17 cellular contexts compared by ENCODE assay signal in the genomic region with DNA sequence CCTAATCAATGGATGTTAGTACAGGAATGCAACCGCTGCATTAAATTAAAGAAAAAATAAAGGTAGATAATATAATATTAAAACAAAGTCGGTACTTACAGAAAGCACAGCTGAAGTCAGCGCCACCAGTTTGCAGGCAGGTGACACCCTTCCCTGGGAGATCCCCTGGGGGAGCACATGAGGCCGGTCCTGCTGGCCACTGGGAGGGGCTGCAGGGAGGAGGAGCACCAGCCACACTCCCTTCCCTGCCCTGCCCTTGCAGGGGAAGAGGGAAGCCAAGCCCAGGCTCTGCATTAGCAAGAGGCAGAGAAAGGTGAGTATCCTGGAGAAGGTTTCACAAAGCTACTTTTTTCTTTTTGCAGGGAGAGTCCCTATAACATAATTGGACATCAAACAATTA.
DNase-seq lines count a peak whose midpoint lies in the region; ATAC-seq, FAIRE-seq and TF ChIP-seq lines count a peak whose summit lies in the region.
"Had no signal": no experiment of that assay in that cellular context is flagged by ENCODE, and none has a peak within 500 bp of the region (broad histone marks: within the 10 kb centered on the region; RNA-seq: fewer than 3 reads in every experiment).

No MANE protein-coding gene starts in this region.

- H3K9me3 ChIP-seq in SK-N-SH, result no peaks in the 10 kb centered on the region
- no peaks in the 10 kb centered on the region for H3K9me3 ChIP-seq in H1 (ENCODE audit: insufficient read depth in 2 of 2, low read depth in 1 of 2, low read length in 1 of 2)
- no peaks in the 10 kb centered on the region for H3K9me3 ChIP-seq in neural progenitor cell (ENCODE audit: low read depth)

- no peak overlapping the region for H3K18ac ChIP-seq in H1 (ENCODE audit: extremely low read depth, low read length)

- 43% methylated on average over 4 of the region's 4 CpGs for WGBS in SK-N-SH (ENCODE audit: low lambda C conversion rate)
- WGBS in H1 (ENCODE audit: extremely low coverage in 1 of 2, insufficient coverage in 1 of 2, insufficient read length in 1 of 2, insufficient replicate concordance in 2 of 2, low coverage in 1 of 2, low lambda C conversion rate in 2 of 2, missing lambda C conversion rate in 1 of 2), 2 experiments, result 55% methylated on average over 4 of the region's 4 CpGs; no CpG with 5 or more reads in 1 of the 2 experiments

- H4K20me1 ChIP-seq in SK-N-SH (ENCODE audit: insufficient read depth), result no peaks in the 10 kb centered on the region
- H4K20me1 ChIP-seq in H1 (replicated peaks in 1 of 2; ENCODE audit: control insufficient read depth in 1 of 2, insufficient read depth in 2 of 2, low read length in 2 of 2), result peaks cover 0 to 2% of the 10 kb centered on the region in 2 experiments
- no peaks in the 10 kb centered on the region for H4K20me1 ChIP-seq in neural progenitor cell (ENCODE audit: low read depth)

- no peak overlapping the region for H3K27ac ChIP-seq in SK-N-SH (ENCODE audit: low read depth in 2 of 2, low read length in 1 of 2)
- no peak overlapping the region for H3K27ac ChIP-seq in H1 (ENCODE audit: low read depth, low read length)
- no peak overlapping the region for H3K27ac ChIP-seq in neural progenitor cell
- H3K27ac ChIP-seq: RWPE1 had no signal

- no peak overlapping the region for H3K4me3 ChIP-seq in SK-N-SH (ENCODE audit: low read depth in 2 of 2, low read length in 1 of 2)
- H3K4me3 ChIP-seq in H1 (ENCODE audit: extremely low read depth in 1 of 4, insufficient read depth in 2 of 4, low read depth in 3 of 4, low read length in 4 of 4), result no peak overlapping the region
- no peak overlapping the region for H3K4me3 ChIP-seq in neural progenitor cell
- H3K4me3 ChIP-seq: K562 had no signal

- no peak overlapping the region for H3K27ac Mint-ChIP-seq in neural progenitor cell
- H3K27ac Mint-ChIP-seq: B cell; T-helper 2 cell treated with Interferon-gamma antibody and Interleukin-4, amounts not matched to agents 5 μg/mL and 100 μg/mL, for 36 hours had no signal

- peaks cover 3% of the 10 kb centered on the region for H3K4me1 Mint-ChIP-seq in neural progenitor cell
- H3K4me1 Mint-ChIP-seq: B cell had no signal

- H4K5ac ChIP-seq in H1 (ENCODE audit: insufficient read length, low read depth, low read length), result no peak overlapping the region

- POLR2A ChIA-PET in SK-N-SH (lab: Yijun Ruan, JAX) (no interaction called here), H1 (lab: Charles Lee; ENCODE audit: partially characterized antibody) (no interaction called here)

- peaks cover 4% of the 10 kb centered on the region for H3K9me3 Mint-ChIP-seq in neural progenitor cell

- CTCF ChIA-PET in SK-N-SH (lab: Yijun Ruan, JAX), result interaction anchor here (1.2 to 1.3 kb wide), 2 partner anchors 16 to 289 kb away, joined by 3 read pairs; no protein-coding TSS in a partner anchor
- CTCF ChIA-PET in H1 (lab: Charles Lee; ENCODE audit: partially characterized antibody), result interaction anchor here (1.0 to 1.2 kb wide), 3 partner anchors 15 to 325 kb away, joined by 3 read pairs; no protein-coding TSS in a partner anchor

- H2BK15ac ChIP-seq in H1 (ENCODE audit: low read length), result no peak overlapping the region

- ATAC-seq in SK-N-SH treated with all-trans-retinoic acid at 6 μM for 48 hours (no peak), HG03442 (IDR thresholded peaks at IDR 0.05; ENCODE audit: unreplicated experiment) (no peak), HG02973 (IDR thresholded peaks at IDR 0.05; ENCODE audit: unreplicated experiment) (no peak)
- ATAC-seq: K562 had no signal

- H3K9ac ChIP-seq in SK-N-SH (no peak overlapping the region), H1 (replicated peaks in 1 of 4; ENCODE audit: extremely low read depth in 1 of 4, low read depth in 3 of 4, low read length in 3 of 4) (no peak overlapping the region), neural progenitor cell (no peak overlapping the region)

- H3K14ac ChIP-seq in H1 (ENCODE audit: insufficient read length), result no peak overlapping the region

- peaks cover 4% of the 10 kb centered on the region; the same call in 1 of the 2 replicates for H3K23me2 ChIP-seq in H1 (ENCODE audit: low read depth, low read length)

- H3K4me1 ChIP-seq in SK-N-SH (ENCODE audit: control insufficient read depth in 1 of 2, insufficient read depth in 2 of 2, low read depth in 1 of 2, low read length in 1 of 2) (peaks cover 0 to 23% of the 10 kb centered on the region in 2 experiments; a peak in 1 of 4 replicates), H1 (replicated peaks in 1 of 4; ENCODE audit: control insufficient read depth in 3 of 4, insufficient read depth in 4 of 4, low read length in 3 of 4) (peaks cover 0 to 3% (median 0%) of the 10 kb centered on the region in 4 experiments; a peak in 1 of 7 replicates), neural progenitor cell (no peaks in the 10 kb centered on the region)

- H3K9me2 ChIP-seq in SK-N-SH, result no peaks in the 10 kb centered on the region

- TF ChIP-seq CTCF in SK-N-SH (IDR thresholded peaks at IDR 0.05), result no peak
- TF ChIP-seq CTCF in H1 (IDR thresholded peaks at IDR 0.05; ENCODE audit: control extremely low read depth in 1 of 3, insufficient read depth in 1 of 3, low read depth in 1 of 3, low read length in 3 of 3), result peak in 2 of 3 experiments; percentile 23 to 44; a peak in 2 of 4 replicates
- peak; percentile 18 for TF ChIP-seq CTCF in neural progenitor cell (IDR thresholded peaks at IDR 0.05)
- no peak for TF ChIP-seq CTCF in GM20000 (IDR thresholded peaks at IDR 0.05; ENCODE audit: extremely low read depth, missing control alignments)

- TF ChIP-seq RAD21 in SK-N-SH (IDR thresholded peaks at IDR 0.05; ENCODE audit: low read length) (no peak), H1 (IDR thresholded peaks at IDR 0.05 in 1 of 2, conservative IDR thresholded peaks at IDR 0.05 in 1 of 2; ENCODE audit: low read depth in 2 of 2, low read length in 2 of 2) (peak; percentile 33 to 43; a peak in 3 of 4 replicates)

- H3K56ac ChIP-seq in H1 (replicated peaks; ENCODE audit: insufficient read length, low read depth, low read length), result no peak overlapping the region

- H2BK120ac ChIP-seq in H1 (replicated peaks; ENCODE audit: low read depth, low read length), result no peak overlapping the region

- no peak overlapping the region for H2BK5ac ChIP-seq in H1 (ENCODE audit: low read depth, low read length)

- no peak for TF ChIP-seq EP300 in SK-N-SH (IDR thresholded peaks at IDR 0.05; ENCODE audit: borderline replicate concordance in 1 of 2, low read depth in 1 of 2, low read length in 1 of 2)
- TF ChIP-seq EP300 in H1 (IDR thresholded peaks at IDR 0.05; ENCODE audit: borderline replicate concordance in 1 of 2, low read depth in 2 of 2, low read length in 2 of 2), result no peak

- H3F3A ChIP-seq in SK-N-SH (replicated peaks; ENCODE audit: insufficient read depth) (no peaks in the 10 kb centered on the region), neural progenitor cell (ENCODE audit: low read depth) (no peaks in the 10 kb centered on the region)

- H2BK12ac ChIP-seq in H1 (ENCODE audit: low read depth, low read length), result no peak overlapping the region

- no peak overlapping the region for H4K8ac ChIP-seq in H1 (ENCODE audit: extremely low read depth, insufficient read depth, low read length)

- H3K79me2 ChIP-seq in SK-N-SH (ENCODE audit: insufficient read depth) (no peaks in the 10 kb centered on the region), H1 (ENCODE audit: control insufficient read depth in 1 of 2, insufficient read depth in 2 of 2, low read length in 2 of 2) (no peaks in the 10 kb centered on the region), neural progenitor cell (ENCODE audit: low read depth) (no peaks in the 10 kb centered on the region)

- H2AFZ ChIP-seq in SK-N-SH (ENCODE audit: low read depth) (no peak overlapping the region), H1 (ENCODE audit: low read length) (no peak overlapping the region), neural progenitor cell (replicated peaks) (no peak overlapping the region)

- no peak overlapping the region for H2AK5ac ChIP-seq in H1 (ENCODE audit: low read depth, low read length)

- no peak overlapping the region for H3K4me3 Mint-ChIP-seq in neural progenitor cell
- H3K4me3 Mint-ChIP-seq: B cell; CD4-positive, CD25-positive, alpha-beta regulatory T cell; T-helper 2 cell treated with Interferon-gamma antibody and Interleukin-4, amounts not matched to agents 5 μg/mL and 100 μg/mL, for 36 hours had no signal

- H3K79me1 ChIP-seq in H1 (ENCODE audit: low read depth, low read length), result no peaks in the 10 kb centered on the region

- H4K91ac ChIP-seq in H1 (replicated peaks; ENCODE audit: insufficient read length, low read length), result no peak overlapping the region

- TF ChIP-seq POLR2A in H1 (IDR thresholded peaks at IDR 0.05; ENCODE audit: control extremely low read depth in 1 of 2, low read depth in 2 of 2, low read length in 2 of 2), result no peak

- no peak overlapping the region for H3K4ac ChIP-seq in H1 (replicated peaks; ENCODE audit: insufficient read length, low read depth, low read length)

- no peaks in the 10 kb centered on the region for H3K36me3 ChIP-seq in SK-N-SH (replicated peaks in 1 of 2; ENCODE audit: control insufficient read depth in 1 of 2, insufficient read depth in 2 of 2, low read length in 1 of 2)
- H3K36me3 ChIP-seq in H1 (ENCODE audit: control insufficient read depth in 2 of 4, insufficient read depth in 4 of 4, low read length in 3 of 4), result no peaks in the 10 kb centered on the region
- H3K36me3 ChIP-seq in neural progenitor cell, result no peaks in the 10 kb centered on the region

- no peaks in the 10 kb centered on the region for H3K36me3 Mint-ChIP-seq in neural progenitor cell
- H3K36me3 Mint-ChIP-seq: CD4-positive, CD25-positive, alpha-beta regulatory T cell had no signal

- H2BK20ac ChIP-seq in H1 (ENCODE audit: low read length), result no peak overlapping the region

- H3K4me2 ChIP-seq in SK-N-SH (no peak overlapping the region), H1 (ENCODE audit: insufficient read depth in 1 of 2, low read depth in 2 of 2, low read length in 2 of 2) (no peak overlapping the region), neural progenitor cell (no peak overlapping the region)

- H3K27me3 ChIP-seq in SK-N-SH (ENCODE audit: insufficient read depth), result no peaks in the 10 kb centered on the region
- no peaks in the 10 kb centered on the region; a peak in 1 of 7 replicates for H3K27me3 ChIP-seq in H1 (replicated peaks in 1 of 4; ENCODE audit: control insufficient read depth in 3 of 4, extremely low read depth in 1 of 4, insufficient read depth in 3 of 4, low read length in 3 of 4)
- no peaks in the 10 kb centered on the region for H3K27me3 ChIP-seq in neural progenitor cell

- peaks cover 7% of the 10 kb centered on the region for H3K27me3 Mint-ChIP-seq in neural progenitor cell (ENCODE audit: insufficient read depth, low read depth)
- H3K27me3 Mint-ChIP-seq: CD4-positive, CD25-positive, alpha-beta regulatory T cell had no signal

- no peak for FAIRE-seq in H1 (lab: Jason Lieb, UNC)
- FAIRE-seq: K562 had no signal

- DNase-seq in SK-N-SH (peak; percentile 39), NCI-H345 treated with DMSO at 0.1 percent for 48 hours (lab: John Stamatoyannopoulos, UW; ENCODE audit: unreplicated experiment) (peak; percentile 30), H1 (ENCODE audit: low read depth in 1 of 2, low spot score in 2 of 2) (peak; percentile 27 to 54), neural progenitor cell (ENCODE audit: low spot score) (peak; percentile 32), GM20000 (ENCODE audit: low spot score) (no peak)
- DNase-seq: CD4-positive, CD25-positive, alpha-beta regulatory T cell; NCI-H1436; NCI-H2081 treated with DMSO at 0.1 percent for 48 hours; NCI-H446 treated with DMSO at 0.1 percent for 48 hours; SW 1271 had no signal

- no peak overlapping the region for H3K23ac ChIP-seq in H1 (ENCODE audit: insufficient read length)

Comparison
In these comparisons a context has a peak if more than half of its experiments do, and no peak if none do; other contexts are left out.
1. CTCF ChIP-seq: peak in H1 (2 of 3) and neural progenitor cell (single experiment); none in SK-N-SH (single experiment) and GM20000 (single experiment).